1 cellular context compared by ENCODE assay signal in genomic region chr3:129593595-129594339, GRCh38.
TF ChIP-seq lines count a peak whose summit lies in the region.

No MANE protein-coding gene starts in this region.

TF ChIP-seq in HepG2, 621 proteins besides CTCF, POLR2A, EP300 and RAD21 (continued from another document and continues in another):
- TF ChIP-seq BCL3 (CRISPR knock-in tag; IDR thresholded peaks at IDR 0.05) (no peak), SIN3B (IDR thresholded peaks at IDR 0.05; ENCODE audit: low read length) (no peak), KLF15 (CRISPR knock-in tag; IDR thresholded peaks at IDR 0.05; ENCODE audit: borderline replicate concordance) (no peak), PAXIP1 (CRISPR knock-in tag; conservative IDR thresholded peaks at IDR 0.05) (peak; percentile 96), ZFP36 (IDR thresholded peaks at IDR 0.05; ENCODE audit: borderline replicate concordance, low read depth, low read length, partially characterized antibody) (no peak), FOXO4 (CRISPR knock-in tag; conservative IDR thresholded peaks at IDR 0.05) (no peak), ZC3H13 (CRISPR knock-in tag; IDR thresholded peaks at IDR 0.05) (peak; percentile 86; the same call in 1 of the 2 replicates), NFYB (CRISPR knock-in tag; IDR thresholded peaks at IDR 0.05) (no peak), PHF5A (CRISPR knock-in tag; IDR thresholded peaks at IDR 0.05; ENCODE audit: low read depth, unreplicated experiment) (peak; percentile 88), ZNF770 (CRISPR knock-in tag; IDR thresholded peaks at IDR 0.05) (0 out of 2 replicates have a peak, but pooled peaks have one; percentile 14), TEAD2 (CRISPR knock-in tag; IDR thresholded peaks at IDR 0.05) (no peak), ZNF18 (CRISPR knock-in tag; IDR thresholded peaks at IDR 0.05; ENCODE audit: insufficient replicate concordance) (peak; percentile 77), MTF1 (CRISPR knock-in tag; IDR thresholded peaks at IDR 0.05) (no peak), MAF1 (CRISPR knock-in tag; IDR thresholded peaks at IDR 0.05; ENCODE audit: borderline replicate concordance) (peak; percentile 67; the same call in 1 of the 2 replicates), NAIF1 (CRISPR knock-in tag; IDR thresholded peaks at IDR 0.05; ENCODE audit: borderline replicate concordance) (no peak), ZBED4 (CRISPR knock-in tag; IDR thresholded peaks at IDR 0.05; ENCODE audit: borderline replicate concordance) (peak; percentile 42; the same call in 1 of the 2 replicates), ZNF180 (CRISPR knock-in tag; IDR thresholded peaks at IDR 0.05; ENCODE audit: borderline replicate concordance, low read depth) (no peak), NPAS2 (CRISPR knock-in tag; IDR thresholded peaks at IDR 0.05; ENCODE audit: borderline replicate concordance) (no peak), PRPF4 (IDR thresholded peaks at IDR 0.05; ENCODE audit: low read depth, low read length, poor library complexity, severe bottlenecking) (no peak), ZNF670 (CRISPR knock-in tag; IDR thresholded peaks at IDR 0.05; ENCODE audit: borderline replicate concordance) (no peak; the same call in 1 of the 2 replicates), MTF2 (CRISPR knock-in tag; IDR thresholded peaks at IDR 0.05; ENCODE audit: borderline replicate concordance) (no peak)
- TF ChIP-seq, protein P1, sequence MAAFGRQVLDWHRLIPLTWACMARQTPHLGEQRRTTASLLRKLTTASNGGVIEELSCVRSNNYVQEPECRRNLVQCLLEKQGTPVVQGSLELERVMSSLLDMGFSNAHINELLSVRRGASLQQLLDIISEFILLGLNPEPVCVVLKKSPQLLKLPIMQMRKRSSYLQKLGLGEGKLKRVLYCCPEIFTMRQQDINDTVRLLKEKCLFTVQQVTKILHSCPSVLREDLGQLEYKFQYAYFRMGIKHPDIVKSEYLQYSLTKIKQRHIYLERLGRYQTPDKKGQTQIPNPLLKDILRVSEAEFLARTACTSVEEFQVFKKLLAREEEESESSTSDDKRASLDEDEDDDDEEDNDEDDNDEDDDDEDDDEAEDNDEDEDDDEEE (CRISPR knock-in tag; IDR thresholded peaks at IDR 0.05): no peak
- TF ChIP-seq, protein P2, sequence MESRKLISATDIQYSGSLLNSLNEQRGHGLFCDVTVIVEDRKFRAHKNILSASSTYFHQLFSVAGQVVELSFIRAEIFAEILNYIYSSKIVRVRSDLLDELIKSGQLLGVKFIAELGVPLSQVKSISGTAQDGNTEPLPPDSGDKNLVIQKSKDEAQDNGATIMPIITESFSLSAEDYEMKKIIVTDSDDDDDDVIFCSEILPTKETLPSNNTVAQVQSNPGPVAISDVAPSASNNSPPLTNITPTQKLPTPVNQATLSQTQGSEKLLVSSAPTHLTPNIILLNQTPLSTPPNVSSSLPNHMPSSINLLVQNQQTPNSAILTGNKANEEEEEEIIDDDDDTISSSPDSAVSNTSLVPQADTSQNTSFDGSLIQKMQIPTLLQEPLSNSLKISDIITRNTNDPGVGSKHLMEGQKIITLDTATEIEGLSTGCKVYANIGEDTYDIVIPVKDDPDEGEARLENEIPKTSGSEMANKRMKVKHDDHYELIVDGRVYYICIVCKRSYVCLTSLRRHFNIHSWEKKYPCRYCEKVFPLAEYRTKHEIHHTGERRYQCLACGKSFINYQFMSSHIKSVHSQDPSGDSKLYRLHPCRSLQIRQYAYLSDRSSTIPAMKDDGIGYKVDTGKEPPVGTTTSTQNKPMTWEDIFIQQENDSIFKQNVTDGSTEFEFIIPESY (CRISPR knock-in tag; IDR thresholded peaks at IDR 0.05): 0 out of 2 replicates have a peak, but pooled peaks have one; percentile 4
- TF ChIP-seq, protein P3, sequence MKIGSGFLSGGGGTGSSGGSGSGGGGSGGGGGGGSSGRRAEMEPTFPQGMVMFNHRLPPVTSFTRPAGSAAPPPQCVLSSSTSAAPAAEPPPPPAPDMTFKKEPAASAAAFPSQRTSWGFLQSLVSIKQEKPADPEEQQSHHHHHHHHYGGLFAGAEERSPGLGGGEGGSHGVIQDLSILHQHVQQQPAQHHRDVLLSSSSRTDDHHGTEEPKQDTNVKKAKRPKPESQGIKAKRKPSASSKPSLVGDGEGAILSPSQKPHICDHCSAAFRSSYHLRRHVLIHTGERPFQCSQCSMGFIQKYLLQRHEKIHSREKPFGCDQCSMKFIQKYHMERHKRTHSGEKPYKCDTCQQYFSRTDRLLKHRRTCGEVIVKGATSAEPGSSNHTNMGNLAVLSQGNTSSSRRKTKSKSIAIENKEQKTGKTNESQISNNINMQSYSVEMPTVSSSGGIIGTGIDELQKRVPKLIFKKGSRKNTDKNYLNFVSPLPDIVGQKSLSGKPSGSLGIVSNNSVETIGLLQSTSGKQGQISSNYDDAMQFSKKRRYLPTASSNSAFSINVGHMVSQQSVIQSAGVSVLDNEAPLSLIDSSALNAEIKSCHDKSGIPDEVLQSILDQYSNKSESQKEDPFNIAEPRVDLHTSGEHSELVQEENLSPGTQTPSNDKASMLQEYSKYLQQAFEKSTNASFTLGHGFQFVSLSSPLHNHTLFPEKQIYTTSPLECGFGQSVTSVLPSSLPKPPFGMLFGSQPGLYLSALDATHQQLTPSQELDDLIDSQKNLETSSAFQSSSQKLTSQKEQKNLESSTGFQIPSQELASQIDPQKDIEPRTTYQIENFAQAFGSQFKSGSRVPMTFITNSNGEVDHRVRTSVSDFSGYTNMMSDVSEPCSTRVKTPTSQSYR (CRISPR knock-in tag; IDR thresholded peaks at IDR 0.05; ENCODE audit: borderline replicate concordance): peak; percentile 97
